8 cellular contexts compared by ENCODE assay signal in the genomic region with DNA sequence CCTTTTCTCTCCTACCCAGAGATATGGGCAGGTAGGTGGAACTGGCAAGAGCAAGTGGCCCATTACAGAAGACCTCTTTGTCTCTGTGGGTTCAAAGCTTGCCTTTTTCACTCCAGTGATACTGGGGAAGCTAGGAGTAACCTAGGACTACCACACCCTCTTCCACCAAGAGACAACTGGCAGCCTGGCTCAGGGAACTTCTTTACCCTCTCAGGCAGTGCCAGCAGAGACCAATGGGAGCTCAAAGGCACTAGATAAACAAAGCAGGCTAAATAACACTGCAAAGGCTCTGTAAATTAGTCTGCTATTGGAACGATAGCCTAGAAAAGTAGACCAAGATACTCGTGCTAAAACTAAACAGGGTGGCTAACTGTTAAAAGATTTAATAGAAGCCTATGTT.
"Had no signal": no experiment of that assay in that cellular context is flagged by ENCODE, and none has a peak within 500 bp of the region (broad histone marks: within the 10 kb centered on the region; RNA-seq: fewer than 3 reads in every experiment).

No MANE protein-coding gene starts in this region.

- H3K4me3 Mint-ChIP-seq: HFFc6 had no signal

- H3K36me3 ChIP-seq: HAP-1 had no signal

- H3K9ac ChIP-seq: GM23248 had no signal

- H2AFZ ChIP-seq: GM23248 had no signal

- H3K4me1 ChIP-seq: HAP-1 had no signal

- H3K4me3 ChIP-seq: GM23248, HAP-1 had no signal

- ATAC-seq: HCT116 had no signal

- DNase-seq: GM23248, GOT3, H7, HFFc6, IMR-90 had no signal

- H3K27ac Mint-ChIP-seq: HFFc6 had no signal

- H3K9me3 ChIP-seq: HAP-1 had no signal

- H3K27ac ChIP-seq: GM23248, HL-60 had no signal
